ENCODE assay signal across 1 cellular context in genomic region chr17:2191785-2192184, GRCh38.
TF ChIP-seq lines count a peak whose summit lies in the region.

No MANE protein-coding gene starts in this region.

TF ChIP-seq in HepG2, 621 proteins besides CTCF, POLR2A, EP300 and RAD21 (continued from another document):
- TF ChIP-seq ZNF274 (CRISPR knock-in tag; IDR thresholded peaks at IDR 0.05) (no peak), ARID3A (IDR thresholded peaks at IDR 0.05; ENCODE audit: low read depth, low read length) (no peak), REPIN1 (CRISPR knock-in tag; IDR thresholded peaks at IDR 0.05; ENCODE audit: borderline replicate concordance, low read depth) (no peak), GABPB1 (CRISPR knock-in tag; IDR thresholded peaks at IDR 0.05) (no peak), ZSCAN30 (CRISPR knock-in tag; IDR thresholded peaks at IDR 0.05) (no peak)
